Comparison of ENCODE assay signal across 18 cellular contexts in the genomic region with DNA sequence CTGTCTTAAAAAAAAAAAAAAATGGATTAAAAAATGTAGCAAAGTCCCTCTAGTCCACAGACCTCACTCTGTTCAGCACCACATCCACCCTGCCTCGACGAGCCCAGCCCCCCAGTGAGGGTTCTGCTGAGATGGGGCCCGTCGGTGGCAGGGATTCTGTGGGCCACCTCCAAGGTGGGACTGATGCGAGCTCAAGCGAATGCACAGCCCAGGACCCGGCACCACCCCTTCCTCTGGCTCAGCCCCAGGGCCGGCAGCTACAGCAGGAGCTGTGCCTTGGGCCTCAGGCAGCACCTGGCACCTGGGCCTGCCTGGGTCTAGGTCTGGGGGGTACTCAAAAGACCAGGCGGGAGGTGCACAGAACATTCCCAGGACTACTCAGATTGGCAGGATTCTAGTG. TPM values are rescaled to one million over a fixed set of nuclear protein-coding genes. Genes with fewer than 3 reads are reported as not detected.
DNase-seq lines count a peak whose midpoint lies in the region; ATAC-seq and TF ChIP-seq lines count a peak whose summit lies in the region.
"Had no signal": no experiment of that assay in that cellular context is flagged by ENCODE, and none has a peak within 500 bp of the region (broad histone marks: within the 10 kb centered on the region; RNA-seq: fewer than 3 reads in every experiment).

No MANE protein-coding gene starts in this region.

- no peaks in the 10 kb centered on the region for H3K27me3 Mint-ChIP-seq in T-helper 17 cell
- H3K27me3 Mint-ChIP-seq in endodermal cell (ENCODE audit: insufficient read depth) = no peaks in the 10 kb centered on the region
- no peaks in the 10 kb centered on the region for H3K27me3 Mint-ChIP-seq in naive thymus-derived CD4-positive, alpha-beta T cell

- no peaks in the 10 kb centered on the region for H3K4me1 Mint-ChIP-seq in T-helper 17 cell
- no peaks in the 10 kb centered on the region for H3K4me1 Mint-ChIP-seq in endodermal cell
- peaks cover 0 to 13% (median 0%) of the 10 kb centered on the region in 7 donors for H3K4me1 Mint-ChIP-seq in naive thymus-derived CD4-positive, alpha-beta T cell

- ATAC-seq in right cardiac atrium = no peak
- ATAC-seq in T-helper 17 cell = no peak
- no peak for ATAC-seq in HG03378 (IDR thresholded peaks at IDR 0.05; ENCODE audit: unreplicated experiment)
- no peak for ATAC-seq in naive thymus-derived CD4-positive, alpha-beta T cell
- ATAC-seq: Panc1 had no signal

- POLR2A ChIA-PET in naive thymus-derived CD4-positive, alpha-beta T cell (lab: Charles Lee) = no interaction called here

- H3K4me3 Mint-ChIP-seq in T-helper 17 cell (no peak overlapping the region), endodermal cell (no peak overlapping the region)
- no peak overlapping the region for H3K4me3 Mint-ChIP-seq in naive thymus-derived CD4-positive, alpha-beta T cell

- H3K27ac ChIP-seq in right cardiac atrium (ENCODE audit: low read length) (no peak overlapping the region), right atrium auricular region (no peak overlapping the region), endodermal cell (ENCODE audit: low read depth, low read length) (no peak overlapping the region), smooth muscle cell (ENCODE audit: low read depth) (no peak overlapping the region)
- no peak overlapping the region for H3K27ac ChIP-seq in naive thymus-derived CD4-positive, alpha-beta T cell (ENCODE audit: low read depth, low read length)
- H3K27ac ChIP-seq: HL-60, KMS-11 had no signal

- H3K27me3 ChIP-seq in right cardiac atrium (ENCODE audit: control insufficient read depth, insufficient read depth) (no peaks in the 10 kb centered on the region), right atrium auricular region (no peaks in the 10 kb centered on the region), endodermal cell (ENCODE audit: control insufficient read depth, insufficient read depth, low read length, poor library complexity, severe bottlenecking) (no peaks in the 10 kb centered on the region), smooth muscle cell (ENCODE audit: low read depth) (no peaks in the 10 kb centered on the region)
- no peaks in the 10 kb centered on the region for H3K27me3 ChIP-seq in naive thymus-derived CD4-positive, alpha-beta T cell (ENCODE audit: control insufficient read depth in 2 of 2, insufficient read depth in 2 of 2, low read length in 2 of 2)

- DNase-seq in right cardiac atrium = peak in 2 of 3 donors; percentile 45 to 52
- DNase-seq in right atrium auricular region (ENCODE audit: low spot score) = no peak
- no peak for DNase-seq in T-helper 17 cell
- DNase-seq in endodermal cell = no peak
- no peak for DNase-seq in smooth muscle cell (lab: John Stamatoyannopoulos, UW; ENCODE audit: unreplicated experiment)
- DNase-seq in naive thymus-derived CD4-positive, alpha-beta T cell = no peak
- DNase-seq: GOT3, MM.1S, NCI-H1105, NCI-H187 treated with DMSO at 0.1 percent for 48 hours, NCI-H2171, NCI-H446 treated with DMSO at 0.1 percent for 48 hours, NCI-H82, SHP77 had no signal

- no peak overlapping the region for H3K4me3 ChIP-seq in right cardiac atrium (ENCODE audit: low read length)
- no peak overlapping the region for H3K4me3 ChIP-seq in right atrium auricular region
- no peak overlapping the region for H3K4me3 ChIP-seq in endodermal cell (ENCODE audit: low read length)
- H3K4me3 ChIP-seq in smooth muscle cell = no peak overlapping the region
- no peak overlapping the region for H3K4me3 ChIP-seq in naive thymus-derived CD4-positive, alpha-beta T cell (ENCODE audit: low read length)

- no peaks in the 10 kb centered on the region for H3K9me3 ChIP-seq in right cardiac atrium (ENCODE audit: control insufficient read depth, low read length)
- H3K9me3 ChIP-seq in right atrium auricular region = no peaks in the 10 kb centered on the region
- no peaks in the 10 kb centered on the region for H3K9me3 ChIP-seq in T-helper 17 cell (ENCODE audit: control insufficient read depth, low read length, poor library complexity, severe bottlenecking)
- H3K9me3 ChIP-seq in endodermal cell (ENCODE audit: control insufficient read depth, low read length) = no peaks in the 10 kb centered on the region
- no peaks in the 10 kb centered on the region for H3K9me3 ChIP-seq in smooth muscle cell (replicated peaks; ENCODE audit: low read depth)
- H3K9me3 ChIP-seq in naive thymus-derived CD4-positive, alpha-beta T cell (ENCODE audit: control insufficient read depth in 2 of 3, low read length in 3 of 3) = no peaks in the 10 kb centered on the region

- no peak overlapping the region for H2AFZ ChIP-seq in smooth muscle cell (ENCODE audit: low read depth)

- H4K20me1 ChIP-seq in smooth muscle cell (ENCODE audit: low read depth) = peaks cover 45% of the 10 kb centered on the region

- no peaks in the 10 kb centered on the region for H3K9me3 Mint-ChIP-seq in endodermal cell
- peaks cover 0 to 11% (median 0%) of the 10 kb centered on the region in 11 donors for H3K9me3 Mint-ChIP-seq in naive thymus-derived CD4-positive, alpha-beta T cell

- no peak overlapping the region for H3K4me2 ChIP-seq in smooth muscle cell
- H3K4me2 ChIP-seq: KMS-11 had no signal

- no peaks in the 10 kb centered on the region for H3F3A ChIP-seq in smooth muscle cell (ENCODE audit: low read depth)

- H3K4me1 ChIP-seq in right cardiac atrium (ENCODE audit: control insufficient read depth, insufficient read depth, low read length) (no peaks in the 10 kb centered on the region), right atrium auricular region (no peaks in the 10 kb centered on the region), endodermal cell (ENCODE audit: control insufficient read depth, insufficient read depth, low read length) (no peaks in the 10 kb centered on the region), smooth muscle cell (ENCODE audit: low read depth) (no peaks in the 10 kb centered on the region)
- no peaks in the 10 kb centered on the region for H3K4me1 ChIP-seq in naive thymus-derived CD4-positive, alpha-beta T cell (ENCODE audit: control insufficient read depth in 2 of 2, insufficient read depth in 2 of 2, low read length in 2 of 2)

- H3K27ac Mint-ChIP-seq in T-helper 17 cell = peak overlapping the region; percentile 65
- H3K27ac Mint-ChIP-seq in endodermal cell = peak overlapping the region; percentile 69
- no peak overlapping the region for H3K27ac Mint-ChIP-seq in naive thymus-derived CD4-positive, alpha-beta T cell

- CTCF ChIA-PET in naive thymus-derived CD4-positive, alpha-beta T cell (lab: Charles Lee) = interaction anchor here (0.7 kb wide), 1 partner anchor 43 kb away, joined by 3 read pairs; no protein-coding TSS in a partner anchor

- no peak overlapping the region for H3K9ac ChIP-seq in endodermal cell (ENCODE audit: extremely low read depth, low read length, poor library complexity, severe bottlenecking)
- no peak overlapping the region for H3K9ac ChIP-seq in smooth muscle cell (ENCODE audit: low read depth)
- H3K9ac ChIP-seq: KMS-11 had no signal

- WGBS in right cardiac atrium = 89% methylated on average over 9 of the region's 9 CpGs
- WGBS in endodermal cell (ENCODE audit: insufficient coverage in 1 of 2, insufficient read length in 1 of 2), 2 experiments = 94 to 97% methylated on average over 6 to 9 of the region's 9 CpGs
- 98% methylated on average over 9 of the region's 9 CpGs for WGBS in smooth muscle cell (ENCODE audit: low lambda C conversion rate)

- intact Hi-C loops in right cardiac atrium (cut with DNase I) = no loop called here
- intact Hi-C loops in naive thymus-derived CD4-positive, alpha-beta T cell (cut with micrococcal nuclease) = no loop called here

- TF ChIP-seq CTCF in right atrium auricular region (IDR thresholded peaks at IDR 0.05) = no peak
- TF ChIP-seq CTCF in endodermal cell (conservative IDR thresholded peaks at IDR 0.05) = no peak
- no peak for TF ChIP-seq CTCF in smooth muscle cell (IDR thresholded peaks at IDR 0.05; ENCODE audit: borderline replicate concordance, insufficient read depth, poor library complexity, severe bottlenecking)

- H3K79me2 ChIP-seq in smooth muscle cell (ENCODE audit: low read depth) = no peaks in the 10 kb centered on the region

- H3K36me3 ChIP-seq in right atrium auricular region = peaks cover 82% of the 10 kb centered on the region
- H3K36me3 ChIP-seq in endodermal cell (ENCODE audit: control insufficient read depth, insufficient read depth, low read length) = peaks cover 37% of the 10 kb centered on the region
- no peaks in the 10 kb centered on the region for H3K36me3 ChIP-seq in smooth muscle cell (ENCODE audit: low read depth)
- H3K36me3 ChIP-seq in naive thymus-derived CD4-positive, alpha-beta T cell (ENCODE audit: control insufficient read depth in 2 of 3, insufficient read depth in 3 of 3, low read length in 3 of 3) = peaks cover 0 to 90% (median 16%) of the 10 kb centered on the region in 3 experiments

- H3K36me3 Mint-ChIP-seq in T-helper 17 cell (ENCODE audit: low read depth) (peaks cover 3% of the 10 kb centered on the region), endodermal cell (ENCODE audit: low read depth) (peaks cover 47% of the 10 kb centered on the region)
- H3K36me3 Mint-ChIP-seq in naive thymus-derived CD4-positive, alpha-beta T cell = peaks cover 0 to 27% (median 6%) of the 10 kb centered on the region in 5 donors

RNA-seq across cellular contexts. Expression of a gene that starts 59.5 kb away (rescaled TPM):
- total RNA-seq in right cardiac atrium (1 to 10 TPM; 6.6 to 9.0 (median 8.0) TPM), right atrium auricular region (1 to 10 TPM; 5.7 to 8.0 TPM), T-helper 17 cell (1 to 10 TPM; 4.1 to 8.1 TPM), endodermal cell (10 to 100 TPM; 13.0 to 16.3 TPM), smooth muscle cell (6.2 and 6.7 TPM in 2 replicates)
- polyA plus RNA-seq in right cardiac atrium (1.6 TPM), smooth muscle cell (1.6 and 3.0 TPM in 2 replicates)
- polyA plus RNA-seq in endodermal cell (2013, experiment 1 of 2) = 12.3 TPM
- 12.5 TPM for polyA plus RNA-seq in endodermal cell (2013, experiment 2 of 2)
- 10 to 100 TPM in 2 of 5 experiments, 1 to 10 TPM in 3; 6.0 to 13.5 (median 6.5) TPM for total RNA-seq in naive thymus-derived CD4-positive, alpha-beta T cell
- polyA plus RNA-seq in naive thymus-derived CD4-positive, alpha-beta T cell = 1 to 10 TPM; 4.0 to 6.8 TPM

Comparison
In these comparisons a context has a peak if more than half of its experiments do, and no peak if none do; other contexts are left out.
1. DNase-seq: peak in right cardiac atrium (2 of 3); none in right atrium auricular region (single experiment), T-helper 17 cell (0 of 3), endodermal cell (single experiment), smooth muscle cell (single experiment) and naive thymus-derived CD4-positive, alpha-beta T cell (0 of 9).
2. H3K27ac Mint-ChIP-seq: peak in T-helper 17 cell (single experiment) and endodermal cell (single experiment); none in naive thymus-derived CD4-positive, alpha-beta T cell (0 of 9).